38 cellular contexts compared by ENCODE assay signal in genomic region chr6:28468056-28468455, GRCh38. TPM values are rescaled to one million over a fixed set of nuclear protein-coding genes. Genes with fewer than 3 reads are reported as not detected.
"Had no signal": no experiment of that assay in that cellular context is flagged by ENCODE, and none has a peak within 500 bp of the region (broad histone marks: within the 10 kb centered on the region; RNA-seq: fewer than 3 reads in every experiment).

No MANE protein-coding gene starts in this region.

- H3K4me3 ChIP-seq: MG63 had no signal

- H3K9me3 ChIP-seq: MG63 had no signal

- H3K36me3 ChIP-seq: MG63 had no signal

- DNase-seq: Karpas-422, Kasumi-1, MG63, MM.1S, MV-4-11, NCI-H1048, NCI-H1092, NCI-H1092 treated with DMSO at 0.1 percent for 48 hours, NCI-H1105, NCI-H1105 treated with DMSO at 0.1 percent for 48 hours, NCI-H1417, NCI-H1417 treated with DMSO at 0.1 percent for 48 hours, NCI-H1436, NCI-H1436 treated with DMSO at 0.1 percent for 48 hours, NCI-H146, NCI-H1694, NCI-H1694 treated with DMSO at 0.1 percent for 48 hours, NCI-H187, NCI-H187 treated with DMSO at 0.1 percent for 48 hours, NCI-H1930, NCI-H2029, NCI-H2029 treated with DMSO at 0.1 percent for 48 hours, NCI-H2081, NCI-H2081 treated with DMSO at 0.1 percent for 48 hours, NCI-H2107, NCI-H2171, NCI-H2171 treated with DMSO at 0.1 percent for 48 hours, NCI-H2227 treated with DMSO at 0.1 percent for 48 hours, NCI-H226, NCI-H345, NCI-H446, NCI-H446 treated with DMSO at 0.1 percent for 48 hours, NCI-H510A, NCI-H510A treated with DMSO at 0.1 percent for 48 hours had no signal

RNA-seq across cellular contexts. Expression of gene ZSCAN23, which starts 24.8 kb away (rescaled TPM):
- total RNA-seq: NCI-H460 had no signal

RNA-seq across cellular contexts. Expression of gene GPX6, which starts 47.5 kb away (rescaled TPM):
- total RNA-seq: LHCN-M2, M059J, MCF 10A, NCI-H460 had no signal

RNA-seq across cellular contexts. Expression of gene GPX5, which starts 57.6 kb away (rescaled TPM):
- total RNA-seq: LHCN-M2, M059J, MCF 10A, NCI-H460 had no signal
